ENCODE assay signal across 11 cellular contexts in the genomic region with DNA sequence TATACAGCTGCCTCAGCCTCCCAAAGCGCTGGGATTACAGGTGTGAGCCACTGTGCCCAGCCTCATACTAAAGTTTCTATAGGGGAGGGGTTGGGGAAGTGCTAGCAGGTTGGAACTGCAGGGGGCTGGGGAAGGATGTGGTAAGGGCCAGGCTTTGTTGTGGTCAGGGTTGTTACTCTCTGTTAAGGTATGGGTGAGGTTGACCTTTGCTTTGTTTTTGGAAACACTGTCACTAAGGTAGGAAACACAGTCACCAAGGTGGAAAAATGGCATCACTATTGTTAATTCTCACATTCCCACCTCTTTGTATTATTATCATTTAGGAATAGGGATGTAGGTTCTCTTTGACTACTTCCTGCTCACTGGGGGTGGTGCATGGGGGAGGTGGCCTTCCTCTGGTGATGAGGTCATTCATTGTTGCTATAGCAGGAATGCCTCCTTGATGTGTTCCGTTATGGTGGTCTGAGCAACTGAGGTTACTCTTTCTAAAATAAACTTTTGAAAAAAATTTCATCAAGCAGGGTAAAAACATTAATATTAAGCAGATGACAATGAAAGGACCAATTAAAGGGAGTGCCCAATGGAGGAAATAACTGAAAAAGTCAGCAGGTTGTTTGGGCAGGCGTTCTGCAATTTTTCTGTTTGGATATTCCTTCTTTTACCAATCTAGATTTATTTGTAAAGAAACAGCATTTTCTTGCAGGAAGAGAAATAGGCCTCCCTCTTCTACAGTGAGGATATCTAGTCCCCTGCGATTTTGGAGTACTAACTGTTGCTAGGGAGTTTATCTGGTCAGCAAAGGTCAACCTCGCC.
A peak's percentile ranks its signal among the peaks of the same experiment; 100 is the strongest.
DNase-seq lines count a peak whose midpoint lies in the region; ATAC-seq, FAIRE-seq and TF ChIP-seq lines count a peak whose summit lies in the region.
"Had no signal": no experiment of that assay in that cellular context is flagged by ENCODE, and none has a peak within 500 bp of the region (broad histone marks: within the 10 kb centered on the region; RNA-seq: fewer than 3 reads in every experiment).

No MANE protein-coding gene starts in this region.

- no peak for TF ChIP-seq EP300 in A549 (IDR thresholded peaks at IDR 0.05)

- H3K4me1 ChIP-seq in A549 (no peaks in the 10 kb centered on the region), OCI-LY7 (ENCODE audit: insufficient read depth, low read length, poor library complexity, severe bottlenecking) (peaks cover 16% of the 10 kb centered on the region)

- FAIRE-seq in A549 (lab: Jason Lieb, UNC), result no peak
- FAIRE-seq: colon had no signal

- TF ChIP-seq POLR2A in A549 (IDR thresholded peaks at IDR 0.05; ENCODE audit: low read length), result no peak

- no peak for TF ChIP-seq RAD21 in A549 (conservative IDR thresholded peaks at IDR 0.05 in 1 of 2, IDR thresholded peaks at IDR 0.05 in 1 of 2)

- POLR2A ChIA-PET in A549 (lab: Yijun Ruan, JAX), result no interaction called here
- POLR2A ChIA-PET in OCI-LY7 (lab: Charles Lee), result interaction anchor here (0.6 to 0.7 kb wide), 2 partner anchors 10 to 650 kb away, joined by 3 to 4 read pairs; no protein-coding TSS in a partner anchor

- CTCF ChIA-PET in A549 (lab: Yijun Ruan, JAX) (no interaction called here), OCI-LY7 (lab: Charles Lee; ENCODE audit: unreplicated experiment) (no interaction called here)

- H3K27ac ChIP-seq in A549 (no peak overlapping the region), OCI-LY7 (ENCODE audit: low read depth, low read length, poor library complexity, severe bottlenecking) (no peak overlapping the region)
- H3K27ac ChIP-seq: C4-2B had no signal

- no peaks in the 10 kb centered on the region for H3K79me2 ChIP-seq in OCI-LY7 (ENCODE audit: insufficient read depth, low read depth, low read length)

- no peaks in the 10 kb centered on the region for H3K36me3 ChIP-seq in OCI-LY7 (ENCODE audit: insufficient read depth, low read length)

- H3K4me2 ChIP-seq in A549 (no peak overlapping the region), OCI-LY7 (ENCODE audit: low read length) (peak overlapping the region; percentile 27; the same call in 1 of the 2 replicates)

- no peak overlapping the region for H2AFZ ChIP-seq in OCI-LY7 (ENCODE audit: low read length)

- intact Hi-C loops in OCI-LY7 (cut with micrococcal nuclease; ENCODE audit: unreplicated experiment), result no loop called here

- no peak for ATAC-seq in A549
- peak; percentile 79 for ATAC-seq in GM19438 (IDR thresholded peaks at IDR 0.05; ENCODE audit: low read depth, unreplicated experiment)
- no peak for ATAC-seq in HG03280 (IDR thresholded peaks at IDR 0.05; ENCODE audit: unreplicated experiment)

- no peak for TF ChIP-seq CTCF in A549 (IDR thresholded peaks at IDR 0.05)
- TF ChIP-seq CTCF in OCI-LY7 (conservative IDR thresholded peaks at IDR 0.05; ENCODE audit: low read length), result no peak

- no peaks in the 10 kb centered on the region for H3K9me2 ChIP-seq in OCI-LY7 (ENCODE audit: insufficient read depth, low read length)

- BruUV-seq in OCI-LY7 (replicated peaks; lab: Mats Ljungman, UMichigan), result no TSS peak

- peaks cover 3% of the 10 kb centered on the region; the same call in 1 of the 3 replicates for H3K9me3 ChIP-seq in A549
- no peaks in the 10 kb centered on the region for H3K9me3 ChIP-seq in OCI-LY7 (ENCODE audit: low read length)

- no peak overlapping the region for H3K4me3 ChIP-seq in A549
- H3K4me3 ChIP-seq in OCI-LY7 (ENCODE audit: low read depth, low read length, poor library complexity, severe bottlenecking), result no peak overlapping the region

- no peaks in the 10 kb centered on the region for H4K20me1 ChIP-seq in OCI-LY7 (ENCODE audit: insufficient read depth, low read length)

- WGBS in A549 (ENCODE audit: missing lambda C conversion rate), result 59% methylated on average over 5 of the region's 5 CpGs

- no peak for DNase-seq in A549 (ENCODE audit: low read depth in 1 of 2, low spot score in 1 of 2)
- DNase-seq in OCI-LY7 (ENCODE audit: low spot score), result peak; percentile 37
- peak; percentile 50 for DNase-seq in dermis blood vessel endothelial cell
- DNase-seq in germinal center (ENCODE audit: low spot score), result no peak
- no peak for DNase-seq in NCI-H69 (lab: John Stamatoyannopoulos, UW)
- no peak for DNase-seq in pons (ENCODE audit: low spot score)
- DNase-seq: NCI-H1092 treated with DMSO at 0.1 percent for 48 hours had no signal

TF ChIP-seq in A549, 52 proteins besides CTCF, POLR2A, EP300 and RAD21:
- TF ChIP-seq, protein P1, sequence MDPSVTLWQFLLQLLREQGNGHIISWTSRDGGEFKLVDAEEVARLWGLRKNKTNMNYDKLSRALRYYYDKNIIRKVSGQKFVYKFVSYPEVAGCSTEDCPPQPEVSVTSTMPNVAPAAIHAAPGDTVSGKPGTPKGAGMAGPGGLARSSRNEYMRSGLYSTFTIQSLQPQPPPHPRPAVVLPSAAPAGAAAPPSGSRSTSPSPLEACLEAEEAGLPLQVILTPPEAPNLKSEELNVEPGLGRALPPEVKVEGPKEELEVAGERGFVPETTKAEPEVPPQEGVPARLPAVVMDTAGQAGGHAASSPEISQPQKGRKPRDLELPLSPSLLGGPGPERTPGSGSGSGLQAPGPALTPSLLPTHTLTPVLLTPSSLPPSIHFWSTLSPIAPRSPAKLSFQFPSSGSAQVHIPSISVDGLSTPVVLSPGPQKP (IDR thresholded peaks at IDR 0.05; ENCODE audit: low read depth, low read length), result no peak
- TF ChIP-seq ZFP36 (IDR thresholded peaks at IDR 0.05; ENCODE audit: borderline replicate concordance, partially characterized antibody), result peak; percentile 90
TF ChIP-seq in A549: peak in this region for 1.

Comparison
In these comparisons a context has a peak if more than half of its experiments do, and no peak if none do; other contexts are left out.
1. DNase-seq: peak in OCI-LY7 (single experiment) and dermis blood vessel endothelial cell (single experiment); none in A549 (0 of 2), germinal center (single experiment), NCI-H69 (single experiment) and pons (single experiment).